1 cellular context compared by ENCODE assay signal in the genomic region with DNA sequence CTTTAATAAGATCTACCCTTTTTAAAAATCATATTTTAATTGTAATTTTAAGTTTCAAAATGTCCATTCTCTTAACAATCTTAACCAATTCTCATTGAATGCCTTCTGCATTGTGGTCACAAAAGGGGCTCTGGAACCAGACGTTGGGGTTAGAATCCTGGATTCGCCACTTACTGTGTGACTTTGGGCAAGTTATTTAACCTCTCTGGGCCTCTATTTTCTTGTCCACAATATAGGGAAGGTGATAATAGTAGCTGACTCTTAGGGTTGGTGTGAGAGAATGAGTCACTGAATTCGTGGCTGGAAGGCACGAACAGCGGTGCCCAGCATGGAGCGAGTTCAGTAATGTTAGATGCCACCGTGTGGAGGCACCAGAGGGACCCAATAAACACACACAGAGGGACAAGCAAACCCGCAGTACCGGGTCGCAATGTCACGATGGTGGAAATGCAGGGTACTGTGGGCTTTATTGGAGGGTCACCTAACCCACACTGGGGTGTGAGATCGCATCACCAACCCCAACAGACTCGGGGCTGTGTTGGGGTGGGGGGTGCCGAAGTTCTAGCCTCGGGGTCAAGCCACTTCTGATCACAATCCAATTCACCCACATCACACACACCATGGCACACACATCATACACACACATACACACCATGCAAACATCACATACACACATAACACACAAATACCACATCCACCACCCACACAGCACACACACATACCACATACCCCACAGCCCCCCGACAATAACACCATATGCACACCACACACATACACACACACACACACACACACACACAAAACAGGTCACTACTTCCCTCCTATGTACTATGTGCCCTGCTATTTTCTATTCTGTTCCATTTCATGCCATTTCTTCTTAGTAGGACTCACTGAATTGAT.
TF ChIP-seq lines count a peak whose summit lies in the region.

No MANE protein-coding gene starts in this region.

TF ChIP-seq in liver, 16 proteins besides CTCF, POLR2A, EP300 and RAD21 (continued from another document):
- TF ChIP-seq, protein P1, sequence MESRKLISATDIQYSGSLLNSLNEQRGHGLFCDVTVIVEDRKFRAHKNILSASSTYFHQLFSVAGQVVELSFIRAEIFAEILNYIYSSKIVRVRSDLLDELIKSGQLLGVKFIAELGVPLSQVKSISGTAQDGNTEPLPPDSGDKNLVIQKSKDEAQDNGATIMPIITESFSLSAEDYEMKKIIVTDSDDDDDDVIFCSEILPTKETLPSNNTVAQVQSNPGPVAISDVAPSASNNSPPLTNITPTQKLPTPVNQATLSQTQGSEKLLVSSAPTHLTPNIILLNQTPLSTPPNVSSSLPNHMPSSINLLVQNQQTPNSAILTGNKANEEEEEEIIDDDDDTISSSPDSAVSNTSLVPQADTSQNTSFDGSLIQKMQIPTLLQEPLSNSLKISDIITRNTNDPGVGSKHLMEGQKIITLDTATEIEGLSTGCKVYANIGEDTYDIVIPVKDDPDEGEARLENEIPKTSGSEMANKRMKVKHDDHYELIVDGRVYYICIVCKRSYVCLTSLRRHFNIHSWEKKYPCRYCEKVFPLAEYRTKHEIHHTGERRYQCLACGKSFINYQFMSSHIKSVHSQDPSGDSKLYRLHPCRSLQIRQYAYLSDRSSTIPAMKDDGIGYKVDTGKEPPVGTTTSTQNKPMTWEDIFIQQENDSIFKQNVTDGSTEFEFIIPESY (IDR thresholded peaks at IDR 0.05): no peak
- no peak for TF ChIP-seq HNF4A (conservative IDR thresholded peaks at IDR 0.05)
